ENCODE assay signal across 1 cellular context in the genomic region with DNA sequence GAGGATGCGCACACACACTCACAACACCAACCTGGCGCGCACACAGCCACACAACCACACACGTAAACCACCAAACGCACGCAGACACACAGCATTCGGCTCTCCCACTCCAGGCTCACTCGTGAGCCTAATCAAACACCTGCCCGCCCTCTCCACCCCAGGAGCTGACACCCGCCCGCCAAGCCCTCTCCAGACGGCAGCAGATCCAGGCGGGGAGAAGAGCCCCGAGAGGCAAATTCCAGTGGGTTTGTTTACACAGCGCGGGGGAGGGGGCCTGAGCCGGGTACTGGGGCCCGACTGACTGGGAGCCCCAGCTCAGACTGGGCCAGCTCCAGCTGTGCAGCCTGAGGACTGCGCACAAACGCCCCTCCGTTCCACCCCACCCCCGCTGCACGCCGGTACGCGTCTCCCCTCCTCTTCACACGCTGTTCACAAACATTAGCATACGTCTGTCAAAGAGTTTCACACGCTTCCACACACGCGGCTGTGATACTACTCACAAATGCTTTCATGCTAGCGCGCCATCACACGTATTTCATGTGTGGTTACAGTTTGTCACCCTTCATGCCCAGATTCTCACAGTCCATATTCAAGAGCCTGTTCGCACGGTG.
TF ChIP-seq lines count a peak whose summit lies in the region.

No MANE protein-coding gene starts in this region.

TF ChIP-seq in HEK293, 187 proteins besides CTCF, POLR2A, EP300 and RAD21 (continued from another document):
- peak; percentile 73 for TF ChIP-seq ZBTB7A (tag by site-specific recombination; IDR thresholded peaks at IDR 0.05; ENCODE audit: low read depth)
- peak; percentile 66; the same call in 1 of the 2 replicates for TF ChIP-seq ZNF423 (tag by site-specific recombination; IDR thresholded peaks at IDR 0.05)
- TF ChIP-seq ZNF138 (tag by site-specific recombination; IDR thresholded peaks at IDR 0.05; ENCODE audit: borderline replicate concordance), result no peak
- no peak for TF ChIP-seq FEZF1 (tag by site-specific recombination; IDR thresholded peaks at IDR 0.05)
- TF ChIP-seq, protein P1, sequence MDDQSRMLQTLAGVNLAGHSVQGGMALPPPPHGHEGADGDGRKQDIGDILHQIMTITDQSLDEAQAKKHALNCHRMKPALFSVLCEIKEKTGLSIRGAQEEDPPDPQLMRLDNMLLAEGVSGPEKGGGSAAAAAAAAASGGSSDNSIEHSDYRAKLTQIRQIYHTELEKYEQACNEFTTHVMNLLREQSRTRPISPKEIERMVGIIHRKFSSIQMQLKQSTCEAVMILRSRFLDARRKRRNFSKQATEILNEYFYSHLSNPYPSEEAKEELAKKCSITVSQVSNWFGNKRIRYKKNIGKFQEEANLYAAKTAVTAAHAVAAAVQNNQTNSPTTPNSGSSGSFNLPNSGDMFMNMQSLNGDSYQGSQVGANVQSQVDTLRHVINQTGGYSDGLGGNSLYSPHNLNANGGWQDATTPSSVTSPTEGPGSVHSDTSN (CRISPR knock-in tag; IDR thresholded peaks at IDR 0.05), result no peak
- TF ChIP-seq RBAK (tag by site-specific recombination; IDR thresholded peaks at IDR 0.05), result no peak
- TF ChIP-seq ZNF184 (tag by site-specific recombination; IDR thresholded peaks at IDR 0.05), result no peak
- TF ChIP-seq OVOL3 (tag by site-specific recombination; IDR thresholded peaks at IDR 0.05), result no peak
- peak; percentile 99 for TF ChIP-seq ZBTB17 (tag by site-specific recombination; IDR thresholded peaks at IDR 0.05)
- TF ChIP-seq, protein P2, sequence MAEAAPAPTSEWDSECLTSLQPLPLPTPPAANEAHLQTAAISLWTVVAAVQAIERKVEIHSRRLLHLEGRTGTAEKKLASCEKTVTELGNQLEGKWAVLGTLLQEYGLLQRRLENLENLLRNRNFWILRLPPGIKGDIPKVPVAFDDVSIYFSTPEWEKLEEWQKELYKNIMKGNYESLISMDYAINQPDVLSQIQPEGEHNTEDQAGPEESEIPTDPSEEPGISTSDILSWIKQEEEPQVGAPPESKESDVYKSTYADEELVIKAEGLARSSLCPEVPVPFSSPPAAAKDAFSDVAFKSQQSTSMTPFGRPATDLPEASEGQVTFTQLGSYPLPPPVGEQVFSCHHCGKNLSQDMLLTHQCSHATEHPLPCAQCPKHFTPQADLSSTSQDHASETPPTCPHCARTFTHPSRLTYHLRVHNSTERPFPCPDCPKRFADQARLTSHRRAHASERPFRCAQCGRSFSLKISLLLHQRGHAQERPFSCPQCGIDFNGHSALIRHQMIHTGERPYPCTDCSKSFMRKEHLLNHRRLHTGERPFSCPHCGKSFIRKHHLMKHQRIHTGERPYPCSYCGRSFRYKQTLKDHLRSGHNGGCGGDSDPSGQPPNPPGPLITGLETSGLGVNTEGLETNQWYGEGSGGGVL (tag by site-specific recombination; IDR thresholded peaks at IDR 0.05), result peak; percentile 94
- TF ChIP-seq, protein P3, sequence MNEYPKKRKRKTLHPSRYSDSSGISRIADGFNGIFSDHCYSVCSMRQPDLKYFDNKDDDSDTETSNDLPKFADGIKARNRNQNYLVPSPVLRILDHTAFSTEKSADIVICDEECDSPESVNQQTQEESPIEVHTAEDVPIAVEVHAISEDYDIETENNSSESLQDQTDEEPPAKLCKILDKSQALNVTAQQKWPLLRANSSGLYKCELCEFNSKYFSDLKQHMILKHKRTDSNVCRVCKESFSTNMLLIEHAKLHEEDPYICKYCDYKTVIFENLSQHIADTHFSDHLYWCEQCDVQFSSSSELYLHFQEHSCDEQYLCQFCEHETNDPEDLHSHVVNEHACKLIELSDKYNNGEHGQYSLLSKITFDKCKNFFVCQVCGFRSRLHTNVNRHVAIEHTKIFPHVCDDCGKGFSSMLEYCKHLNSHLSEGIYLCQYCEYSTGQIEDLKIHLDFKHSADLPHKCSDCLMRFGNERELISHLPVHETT (tag by site-specific recombination; IDR thresholded peaks at IDR 0.05), result peak; percentile 74; the same call in 1 of the 2 replicates
- TF ChIP-seq, protein P4, sequence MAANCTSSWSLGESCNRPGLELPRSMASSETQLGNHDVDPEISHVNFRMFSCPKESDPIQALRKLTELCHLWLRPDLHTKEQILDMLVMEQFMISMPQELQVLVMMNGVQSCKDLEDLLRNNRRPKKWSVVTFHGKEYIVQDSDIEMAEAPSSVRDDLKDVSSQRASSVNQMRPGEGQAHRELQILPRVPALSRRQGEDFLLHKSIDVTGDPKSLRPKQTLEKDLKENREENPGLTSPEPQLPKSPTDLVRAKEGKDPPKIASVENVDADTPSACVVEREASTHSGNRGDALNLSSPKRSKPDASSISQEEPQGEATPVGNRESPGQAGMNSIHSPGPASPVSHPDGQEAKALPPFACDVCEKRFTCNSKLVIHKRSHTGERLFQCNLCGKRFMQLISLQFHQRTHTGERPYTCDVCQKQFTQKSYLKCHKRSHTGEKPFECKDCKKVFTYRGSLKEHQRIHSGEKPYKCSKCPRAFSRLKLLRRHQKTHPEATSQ (tag by site-specific recombination; IDR thresholded peaks at IDR 0.05), result no peak
- peak; percentile 72 for TF ChIP-seq WT1 (tag by site-specific recombination; IDR thresholded peaks at IDR 0.05)
- TF ChIP-seq, protein P5, sequence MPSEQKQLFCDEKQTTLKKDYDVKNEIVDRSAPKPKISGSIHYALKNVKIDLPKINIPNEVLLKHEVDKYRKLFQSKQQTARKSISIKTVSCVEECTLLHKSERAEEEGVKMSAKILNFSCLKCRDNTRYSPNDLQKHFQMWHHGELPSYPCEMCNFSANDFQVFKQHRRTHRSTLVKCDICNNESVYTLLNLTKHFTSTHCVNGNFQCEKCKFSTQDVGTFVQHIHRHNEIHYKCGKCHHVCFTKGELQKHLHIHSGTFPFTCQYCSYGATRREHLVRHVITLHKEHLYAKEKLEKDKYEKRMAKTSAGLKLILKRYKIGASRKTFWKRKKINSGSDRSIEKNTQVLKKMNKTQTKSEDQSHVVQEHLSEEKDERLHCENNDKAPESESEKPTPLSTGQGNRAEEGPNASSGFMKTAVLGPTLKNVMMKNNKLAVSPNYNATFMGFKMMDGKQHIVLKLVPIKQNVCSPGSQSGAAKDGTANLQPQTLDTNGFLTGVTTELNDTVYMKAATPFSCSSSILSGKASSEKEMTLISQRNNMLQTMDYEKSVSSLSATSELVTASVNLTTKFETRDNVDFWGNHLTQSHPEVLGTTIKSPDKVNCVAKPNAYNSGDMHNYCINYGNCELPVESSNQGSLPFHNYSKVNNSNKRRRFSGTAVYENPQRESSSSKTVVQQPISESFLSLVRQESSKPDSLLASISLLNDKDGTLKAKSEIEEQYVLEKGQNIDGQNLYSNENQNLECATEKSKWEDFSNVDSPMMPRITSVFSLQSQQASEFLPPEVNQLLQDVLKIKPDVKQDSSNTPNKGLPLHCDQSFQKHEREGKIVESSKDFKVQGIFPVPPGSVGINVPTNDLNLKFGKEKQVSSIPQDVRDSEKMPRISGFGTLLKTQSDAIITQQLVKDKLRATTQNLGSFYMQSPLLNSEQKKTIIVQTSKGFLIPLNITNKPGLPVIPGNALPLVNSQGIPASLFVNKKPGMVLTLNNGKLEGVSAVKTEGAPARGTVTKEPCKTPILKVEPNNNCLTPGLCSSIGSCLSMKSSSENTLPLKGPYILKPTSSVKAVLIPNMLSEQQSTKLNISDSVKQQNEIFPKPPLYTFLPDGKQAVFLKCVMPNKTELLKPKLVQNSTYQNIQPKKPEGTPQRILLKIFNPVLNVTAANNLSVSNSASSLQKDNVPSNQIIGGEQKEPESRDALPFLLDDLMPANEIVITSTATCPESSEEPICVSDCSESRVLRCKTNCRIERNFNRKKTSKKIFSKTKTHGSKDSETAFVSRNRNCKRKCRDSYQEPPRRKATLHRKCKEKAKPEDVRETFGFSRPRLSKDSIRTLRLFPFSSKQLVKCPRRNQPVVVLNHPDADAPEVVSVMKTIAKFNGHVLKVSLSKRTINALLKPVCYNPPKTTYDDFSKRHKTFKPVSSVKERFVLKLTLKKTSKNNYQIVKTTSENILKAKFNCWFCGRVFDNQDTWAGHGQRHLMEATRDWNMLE (tag by site-specific recombination; conservative IDR thresholded peaks at IDR 0.05; ENCODE audit: low read depth), result no peak
- peak; percentile 95 for TF ChIP-seq ZNF341 (tag by site-specific recombination; IDR thresholded peaks at IDR 0.05; ENCODE audit: low read depth)
